In the genomic region with DNA sequence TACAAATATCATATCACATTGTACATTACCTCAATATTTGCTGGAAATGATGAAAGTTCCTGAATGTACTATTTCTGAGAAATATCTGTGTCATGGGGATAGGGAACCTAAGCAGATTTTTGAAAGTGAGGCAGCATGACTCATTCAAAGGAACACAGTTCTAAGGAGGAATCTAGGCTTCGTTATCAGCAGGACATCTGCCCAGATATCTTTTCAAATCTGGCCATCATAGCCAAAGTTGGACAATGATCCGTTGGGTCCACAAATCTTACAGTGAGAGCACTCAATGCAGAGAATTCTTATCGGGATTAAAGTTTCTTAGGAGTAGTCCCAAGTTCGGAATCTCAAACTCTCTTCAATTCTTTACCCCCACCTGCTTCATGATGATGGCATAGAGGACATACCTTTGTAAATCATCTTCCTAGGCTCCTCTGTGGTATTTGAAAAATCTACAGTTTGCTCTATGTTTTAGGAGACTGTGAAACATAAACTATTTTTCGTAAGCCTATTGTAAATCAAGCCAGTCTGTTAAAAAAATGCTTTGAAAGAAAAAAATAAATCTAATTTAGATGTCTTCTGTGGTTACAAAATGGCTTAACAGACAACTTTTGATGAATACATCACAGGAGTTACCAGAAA, we compare ENCODE assay signal across 1 cellular context.
TF ChIP-seq lines count a peak whose summit lies in the region.

No MANE protein-coding gene starts in this region.

TF ChIP-seq in A549, 52 proteins besides CTCF, POLR2A, EP300 and RAD21 (continued from another document):
- no peak for TF ChIP-seq PBX3 (IDR thresholded peaks at IDR 0.05)
- no peak for TF ChIP-seq HES2 (IDR thresholded peaks at IDR 0.05)
- peak; percentile 62; the same call in 1 of the 2 replicates for TF ChIP-seq FOSL2 (IDR thresholded peaks at IDR 0.05)
- TF ChIP-seq FOSL2 (CRISPR knock-in tag; IDR thresholded peaks at IDR 0.05), result peak; percentile 94
- no peak for TF ChIP-seq CBX2 (IDR thresholded peaks at IDR 0.05; ENCODE audit: borderline replicate concordance, low read depth)
- peak in 1 of 2 experiments; percentile 43; a peak in 1 of 5 replicates for TF ChIP-seq JUN (IDR thresholded peaks at IDR 0.05)
- TF ChIP-seq KDM5A (IDR thresholded peaks at IDR 0.05), result no peak
- peak; percentile 82; the same call in 1 of the 2 replicates for TF ChIP-seq HOXB5 (CRISPR knock-in tag; IDR thresholded peaks at IDR 0.05)
- no peak for TF ChIP-seq RFX5 (IDR thresholded peaks at IDR 0.05)
- TF ChIP-seq FOSB (CRISPR knock-in tag; IDR thresholded peaks at IDR 0.05), result peak; percentile 38
- 0 out of 2 replicates have a peak, but pooled peaks have one; percentile 25 for TF ChIP-seq HEYL (CRISPR knock-in tag; IDR thresholded peaks at IDR 0.05)
- TF ChIP-seq HDAC2 (IDR thresholded peaks at IDR 0.05), result no peak
- TF ChIP-seq KDM1A (IDR thresholded peaks at IDR 0.05; ENCODE audit: low read depth), result no peak
- TF ChIP-seq HOXB13 (CRISPR knock-in tag; IDR thresholded peaks at IDR 0.05; ENCODE audit: low read depth), result peak; percentile 88
- TF ChIP-seq, protein P1, sequence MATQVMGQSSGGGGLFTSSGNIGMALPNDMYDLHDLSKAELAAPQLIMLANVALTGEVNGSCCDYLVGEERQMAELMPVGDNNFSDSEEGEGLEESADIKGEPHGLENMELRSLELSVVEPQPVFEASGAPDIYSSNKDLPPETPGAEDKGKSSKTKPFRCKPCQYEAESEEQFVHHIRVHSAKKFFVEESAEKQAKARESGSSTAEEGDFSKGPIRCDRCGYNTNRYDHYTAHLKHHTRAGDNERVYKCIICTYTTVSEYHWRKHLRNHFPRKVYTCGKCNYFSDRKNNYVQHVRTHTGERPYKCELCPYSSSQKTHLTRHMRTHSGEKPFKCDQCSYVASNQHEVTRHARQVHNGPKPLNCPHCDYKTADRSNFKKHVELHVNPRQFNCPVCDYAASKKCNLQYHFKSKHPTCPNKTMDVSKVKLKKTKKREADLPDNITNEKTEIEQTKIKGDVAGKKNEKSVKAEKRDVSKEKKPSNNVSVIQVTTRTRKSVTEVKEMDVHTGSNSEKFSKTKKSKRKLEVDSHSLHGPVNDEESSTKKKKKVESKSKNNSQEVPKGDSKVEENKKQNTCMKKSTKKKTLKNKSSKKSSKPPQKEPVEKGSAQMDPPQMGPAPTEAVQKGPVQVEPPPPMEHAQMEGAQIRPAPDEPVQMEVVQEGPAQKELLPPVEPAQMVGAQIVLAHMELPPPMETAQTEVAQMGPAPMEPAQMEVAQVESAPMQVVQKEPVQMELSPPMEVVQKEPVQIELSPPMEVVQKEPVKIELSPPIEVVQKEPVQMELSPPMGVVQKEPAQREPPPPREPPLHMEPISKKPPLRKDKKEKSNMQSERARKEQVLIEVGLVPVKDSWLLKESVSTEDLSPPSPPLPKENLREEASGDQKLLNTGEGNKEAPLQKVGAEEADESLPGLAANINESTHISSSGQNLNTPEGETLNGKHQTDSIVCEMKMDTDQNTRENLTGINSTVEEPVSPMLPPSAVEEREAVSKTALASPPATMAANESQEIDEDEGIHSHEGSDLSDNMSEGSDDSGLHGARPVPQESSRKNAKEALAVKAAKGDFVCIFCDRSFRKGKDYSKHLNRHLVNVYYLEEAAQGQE (IDR thresholded peaks at IDR 0.05), result no peak
- no peak for TF ChIP-seq NFE2L2 (conservative IDR thresholded peaks at IDR 0.05; ENCODE audit: low read length)
- TF ChIP-seq TFCP2L1 (CRISPR knock-in tag; IDR thresholded peaks at IDR 0.05), result no peak
- TF ChIP-seq NPAS2 (CRISPR knock-in tag; IDR thresholded peaks at IDR 0.05; ENCODE audit: borderline replicate concordance), result no peak
- 0 out of 2 replicates have a peak, but pooled peaks have one; percentile 51 for TF ChIP-seq RARB (CRISPR knock-in tag; IDR thresholded peaks at IDR 0.05)
- no peak for TF ChIP-seq NR3C1 (IDR thresholded peaks at IDR 0.05)
- no peak for TF ChIP-seq EHMT2 (IDR thresholded peaks at IDR 0.05; ENCODE audit: low read depth)
- peak; percentile 95 for TF ChIP-seq GATA3 (IDR thresholded peaks at IDR 0.05; ENCODE audit: borderline replicate concordance)
- no peak for TF ChIP-seq ZSCAN20 (CRISPR knock-in tag; IDR thresholded peaks at IDR 0.05)
- no peak for TF ChIP-seq ESRRA (IDR thresholded peaks at IDR 0.05; ENCODE audit: borderline replicate concordance, low read length)
- TF ChIP-seq BCL3 (IDR thresholded peaks at IDR 0.05), result no peak
- TF ChIP-seq CEBPB (IDR thresholded peaks at IDR 0.05), result peak in 1 of 2 experiments; percentile 43; a peak in 1 of 4 replicates
- TF ChIP-seq MAZ (IDR thresholded peaks at IDR 0.05; ENCODE audit: borderline replicate concordance, low read depth, low read length), result no peak
- TF ChIP-seq RNF2 (IDR thresholded peaks at IDR 0.05; ENCODE audit: borderline replicate concordance, low read depth), result no peak
- no peak for TF ChIP-seq BHLHE40 (IDR thresholded peaks at IDR 0.05; ENCODE audit: low read depth, low read length)
- TF ChIP-seq CHD2 (IDR thresholded peaks at IDR 0.05; ENCODE audit: low read length, partially characterized antibody), result no peak
- no peak for TF ChIP-seq ZFP36 (IDR thresholded peaks at IDR 0.05; ENCODE audit: borderline replicate concordance, partially characterized antibody)
- no peak for TF ChIP-seq MYC (IDR thresholded peaks at IDR 0.05; ENCODE audit: borderline replicate concordance, low read length)
- TF ChIP-seq FOXS1 (CRISPR knock-in tag; IDR thresholded peaks at IDR 0.05), result 0 out of 2 replicates have a peak, but pooled peaks have one; percentile 36
- peak; percentile 53; the same call in 1 of the 2 replicates for TF ChIP-seq EHF (CRISPR knock-in tag; IDR thresholded peaks at IDR 0.05)
- TF ChIP-seq SREBF2 (IDR thresholded peaks at IDR 0.05), result no peak
- TF ChIP-seq, protein P2, sequence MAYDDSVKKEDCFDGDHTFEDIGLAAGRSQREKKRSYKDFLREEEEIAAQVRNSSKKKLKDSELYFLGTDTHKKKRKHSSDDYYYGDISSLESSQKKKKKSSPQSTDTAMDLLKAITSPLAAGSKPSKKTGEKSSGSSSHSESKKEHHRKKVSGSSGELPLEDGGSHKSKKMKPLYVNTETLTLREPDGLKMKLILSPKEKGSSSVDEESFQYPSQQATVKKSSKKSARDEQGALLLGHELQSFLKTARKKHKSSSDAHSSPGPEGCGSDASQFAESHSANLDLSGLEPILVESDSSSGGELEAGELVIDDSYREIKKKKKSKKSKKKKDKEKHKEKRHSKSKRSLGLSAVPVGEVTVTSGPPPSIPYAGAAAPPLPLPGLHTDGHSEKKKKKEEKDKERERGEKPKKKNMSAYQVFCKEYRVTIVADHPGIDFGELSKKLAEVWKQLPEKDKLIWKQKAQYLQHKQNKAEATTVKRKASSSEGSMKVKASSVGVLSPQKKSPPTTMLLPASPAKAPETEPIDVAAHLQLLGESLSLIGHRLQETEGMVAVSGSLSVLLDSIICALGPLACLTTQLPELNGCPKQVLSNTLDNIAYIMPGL (CRISPR knock-in tag; IDR thresholded peaks at IDR 0.05; ENCODE audit: borderline replicate concordance), result no peak
- no peak for TF ChIP-seq USF2 (IDR thresholded peaks at IDR 0.05)
- no peak for TF ChIP-seq MAFK (IDR thresholded peaks at IDR 0.05; ENCODE audit: partially characterized antibody)
- no peak for TF ChIP-seq ZC3H11A (IDR thresholded peaks at IDR 0.05)
- TF ChIP-seq E2F6 (IDR thresholded peaks at IDR 0.05; ENCODE audit: borderline replicate concordance, low read depth), result no peak
- TF ChIP-seq PHF8 (IDR thresholded peaks at IDR 0.05; ENCODE audit: borderline replicate concordance, low read depth), result no peak
- TF ChIP-seq CBX8 (IDR thresholded peaks at IDR 0.05), result no peak
- TF ChIP-seq HOXA7 (CRISPR knock-in tag; IDR thresholded peaks at IDR 0.05), result no peak; the same call in 1 of the 2 replicates
- peak; percentile 74 for TF ChIP-seq JUNB (IDR thresholded peaks at IDR 0.05)
- TF ChIP-seq SMC3 (IDR thresholded peaks at IDR 0.05), result no peak
- TF ChIP-seq MAX (IDR thresholded peaks at IDR 0.05), result peak; percentile 26; the same call in 1 of the 2 replicates
- TF ChIP-seq ATOH8 (CRISPR knock-in tag; IDR thresholded peaks at IDR 0.05; ENCODE audit: low read depth), result peak; percentile 86
- TF ChIP-seq TP53 (CRISPR knock-in tag; IDR thresholded peaks at IDR 0.05), result no peak
- no peak; the same call in 1 of the 2 replicates for TF ChIP-seq ZNF302 (CRISPR knock-in tag; IDR thresholded peaks at IDR 0.05)
- no peak for TF ChIP-seq RCOR1 (IDR thresholded peaks at IDR 0.05; ENCODE audit: low read depth, low read length)
- no peak for TF ChIP-seq CHD4 (IDR thresholded peaks at IDR 0.05; ENCODE audit: borderline replicate concordance)
- no peak for TF ChIP-seq POLR2AphosphoS2 (conservative IDR thresholded peaks at IDR 0.05; ENCODE audit: low read length)
